ENCODE assay signal across 14 cellular contexts in the genomic region with DNA sequence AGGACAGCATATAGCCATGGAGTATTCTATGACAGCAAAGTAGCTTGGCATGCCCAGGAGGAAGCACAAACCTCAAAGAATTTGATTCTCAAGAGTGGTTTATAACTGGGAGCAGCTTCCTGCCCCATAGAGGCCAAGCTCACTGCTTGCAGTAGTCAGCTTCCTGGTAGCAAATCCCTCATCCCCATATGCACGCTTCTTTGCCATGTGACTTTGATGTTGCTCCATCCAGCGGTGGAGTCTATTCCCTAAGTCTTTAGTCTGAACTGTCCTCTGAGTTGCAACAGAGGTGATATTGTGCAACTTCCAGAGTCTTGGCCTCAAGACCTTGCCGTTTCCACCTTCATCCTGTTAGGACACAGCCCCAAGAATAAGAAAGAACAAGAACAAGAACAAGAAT.
DNase-seq lines count a peak whose midpoint lies in the region; ATAC-seq and TF ChIP-seq lines count a peak whose summit lies in the region.
"Had no signal": no experiment of that assay in that cellular context is flagged by ENCODE, and none has a peak within 500 bp of the region (broad histone marks: within the 10 kb centered on the region; RNA-seq: fewer than 3 reads in every experiment).

No MANE protein-coding gene starts in this region.

- POLR2A ChIA-PET in SK-N-SH (lab: Yijun Ruan, JAX) = no interaction called here

- H3K4me1 ChIP-seq in SK-N-SH (ENCODE audit: control insufficient read depth in 1 of 2, insufficient read depth in 2 of 2, low read depth in 1 of 2, low read length in 1 of 2) = no peaks in the 10 kb centered on the region
- H3K4me1 ChIP-seq: body of pancreas, pancreas had no signal

- TF ChIP-seq EP300 in SK-N-SH (IDR thresholded peaks at IDR 0.05; ENCODE audit: borderline replicate concordance in 1 of 2, low read depth in 1 of 2, low read length in 1 of 2) = no peak

- H3K27ac ChIP-seq in SK-N-SH (ENCODE audit: low read depth in 2 of 2, low read length in 1 of 2) = no peak overlapping the region
- H3K27ac ChIP-seq: body of pancreas, pancreas had no signal

- H3K9me3 ChIP-seq in SK-N-SH = no peaks in the 10 kb centered on the region
- H3K9me3 ChIP-seq: body of pancreas, pancreas had no signal

- no peaks in the 10 kb centered on the region for H3K27me3 ChIP-seq in SK-N-SH (ENCODE audit: insufficient read depth)
- H3K27me3 ChIP-seq: body of pancreas had no signal

- no peak for DNase-seq in left ventricle myocardium superior
- DNase-seq in cardiac septum (ENCODE audit: low spot score) = no peak
- peak; percentile 82 for DNase-seq in SKM-1 treated with dmso at 0.1 percent for 144 hours (lab: John Stamatoyannopoulos, UW; ENCODE audit: unreplicated experiment)
- DNase-seq in fibroblast of villous mesenchyme (ENCODE audit: low read depth) = peak; percentile 76
- DNase-seq in SK-N-SH = no peak
- DNase-seq in SIG-M5 treated with dmso at 0.1 percent for 504 hours (lab: John Stamatoyannopoulos, UW; ENCODE audit: unreplicated experiment) = no peak
- DNase-seq: activated T-cell treated with anti-CD3 and anti-CD28 coated beads for 4 hours, DMS153, NCI-H187 treated with DMSO at 0.1 percent for 48 hours, NCI-H82, pancreas had no signal

- H3K36me3 ChIP-seq in SK-N-SH (replicated peaks in 1 of 2; ENCODE audit: control insufficient read depth in 1 of 2, insufficient read depth in 2 of 2, low read length in 1 of 2) = no peaks in the 10 kb centered on the region
- H3K36me3 ChIP-seq: pancreas had no signal

- intact Hi-C loops in left ventricle myocardium superior (cut with micrococcal nuclease) = no loop called here
- intact Hi-C loops in cardiac septum (cut with DNase I) = no loop called here

- H3K9ac ChIP-seq in SK-N-SH = no peak overlapping the region

- TF ChIP-seq CTCF in fibroblast of villous mesenchyme (IDR thresholded peaks at IDR 0.05; ENCODE audit: insufficient read depth, low read depth, low read length) = no peak
- TF ChIP-seq CTCF in SK-N-SH (IDR thresholded peaks at IDR 0.05) = no peak

- no peaks in the 10 kb centered on the region for H3K79me2 ChIP-seq in SK-N-SH (ENCODE audit: insufficient read depth)

- ATAC-seq in left ventricle myocardium superior (peak; percentile 22), HG03521 (IDR thresholded peaks at IDR 0.05; ENCODE audit: unreplicated experiment) (no peak), GM18502 (IDR thresholded peaks at IDR 0.05; ENCODE audit: poor library complexity, unreplicated experiment) (no peak)
- ATAC-seq: body of pancreas had no signal

- WGBS in SK-N-SH (ENCODE audit: low lambda C conversion rate) = 36% methylated on average over 3 of the region's 3 CpGs

- no peaks in the 10 kb centered on the region for H4K20me1 ChIP-seq in SK-N-SH (ENCODE audit: insufficient read depth)

- no peak for TF ChIP-seq RAD21 in SK-N-SH (IDR thresholded peaks at IDR 0.05; ENCODE audit: low read length)

- H3K4me2 ChIP-seq in SK-N-SH = no peak overlapping the region

- no peaks in the 10 kb centered on the region for H3K9me2 ChIP-seq in SK-N-SH

- H3K4me3 ChIP-seq in fibroblast of villous mesenchyme (ENCODE audit: low read depth, low read length) (no peak overlapping the region), SK-N-SH (ENCODE audit: low read depth in 2 of 2, low read length in 1 of 2) (no peak overlapping the region)
- H3K4me3 ChIP-seq: body of pancreas, pancreas had no signal

- CTCF ChIA-PET in SK-N-SH (lab: Yijun Ruan, JAX) = no interaction called here

- H2AFZ ChIP-seq in SK-N-SH (ENCODE audit: low read depth) = no peak overlapping the region

- no peaks in the 10 kb centered on the region for H3F3A ChIP-seq in SK-N-SH (replicated peaks; ENCODE audit: insufficient read depth)

TF ChIP-seq in SK-N-SH, 30 proteins besides CTCF, POLR2A, EP300 and RAD21:
- no peak for TF ChIP-seq YY1 (IDR thresholded peaks at IDR 0.05; ENCODE audit: low read depth)
- TF ChIP-seq GABPA (IDR thresholded peaks at IDR 0.05; ENCODE audit: low read depth) = no peak
- no peak for TF ChIP-seq PBX3 (IDR thresholded peaks at IDR 0.05)
- TF ChIP-seq MEF2A (IDR thresholded peaks at IDR 0.05; ENCODE audit: borderline replicate concordance, low read depth) = no peak
- TF ChIP-seq, protein P1, sequence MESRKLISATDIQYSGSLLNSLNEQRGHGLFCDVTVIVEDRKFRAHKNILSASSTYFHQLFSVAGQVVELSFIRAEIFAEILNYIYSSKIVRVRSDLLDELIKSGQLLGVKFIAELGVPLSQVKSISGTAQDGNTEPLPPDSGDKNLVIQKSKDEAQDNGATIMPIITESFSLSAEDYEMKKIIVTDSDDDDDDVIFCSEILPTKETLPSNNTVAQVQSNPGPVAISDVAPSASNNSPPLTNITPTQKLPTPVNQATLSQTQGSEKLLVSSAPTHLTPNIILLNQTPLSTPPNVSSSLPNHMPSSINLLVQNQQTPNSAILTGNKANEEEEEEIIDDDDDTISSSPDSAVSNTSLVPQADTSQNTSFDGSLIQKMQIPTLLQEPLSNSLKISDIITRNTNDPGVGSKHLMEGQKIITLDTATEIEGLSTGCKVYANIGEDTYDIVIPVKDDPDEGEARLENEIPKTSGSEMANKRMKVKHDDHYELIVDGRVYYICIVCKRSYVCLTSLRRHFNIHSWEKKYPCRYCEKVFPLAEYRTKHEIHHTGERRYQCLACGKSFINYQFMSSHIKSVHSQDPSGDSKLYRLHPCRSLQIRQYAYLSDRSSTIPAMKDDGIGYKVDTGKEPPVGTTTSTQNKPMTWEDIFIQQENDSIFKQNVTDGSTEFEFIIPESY (IDR thresholded peaks at IDR 0.05; ENCODE audit: borderline replicate concordance, low read depth) = no peak
- TF ChIP-seq RFX5 (IDR thresholded peaks at IDR 0.05; ENCODE audit: low read length) = no peak
- no peak for TF ChIP-seq TCF12 (IDR thresholded peaks at IDR 0.05)
- no peak for TF ChIP-seq CHD2 (IDR thresholded peaks at IDR 0.05; ENCODE audit: low read length, partially characterized antibody)
- no peak for TF ChIP-seq FOSL2 (IDR thresholded peaks at IDR 0.05; ENCODE audit: borderline replicate concordance, low read depth)
- TF ChIP-seq RCOR1 (IDR thresholded peaks at IDR 0.05; ENCODE audit: low read length) = no peak
- TF ChIP-seq POLR2AphosphoS5 (IDR thresholded peaks at IDR 0.05; ENCODE audit: low read depth, low read length) = no peak
- TF ChIP-seq GATA2 (CRISPR knock-in tag; IDR thresholded peaks at IDR 0.05) = no peak
TF ChIP-seq in SK-N-SH: peak in this region for 0.

Comparison
In these comparisons a context has a peak if more than half of its experiments do, and no peak if none do; other contexts are left out.
1. DNase-seq: peak in SKM-1 treated with dmso at 0.1 percent for 144 hours (single experiment) and fibroblast of villous mesenchyme (single experiment); none in left ventricle myocardium superior (single experiment), cardiac septum (single experiment), SK-N-SH (single experiment) and SIG-M5 treated with dmso at 0.1 percent for 504 hours (single experiment).